Comparison of ENCODE assay signal across 1 cellular context in the genomic region with DNA sequence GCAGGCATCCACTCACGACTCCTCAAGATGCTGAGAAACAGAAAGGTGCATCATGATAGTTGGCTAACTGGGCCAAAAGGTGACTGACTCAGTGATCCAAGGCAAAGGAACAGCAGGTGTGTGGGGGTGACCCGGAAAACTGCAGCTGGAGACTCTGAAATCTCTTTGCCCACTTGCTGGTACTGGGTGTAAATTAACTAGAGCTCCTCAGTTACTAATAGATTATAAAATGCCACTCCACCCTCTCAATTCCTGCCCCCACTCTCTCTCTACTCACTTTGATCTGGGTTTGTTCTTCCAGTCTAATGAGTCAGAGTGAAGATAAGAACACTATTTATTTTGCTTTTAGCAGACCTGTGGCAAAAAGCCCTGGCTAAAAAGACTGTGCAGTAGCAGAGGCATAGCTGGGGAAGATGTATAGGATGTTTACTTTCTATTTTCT.
A peak's percentile ranks its signal among the peaks of the same experiment; 100 is the strongest.
TF ChIP-seq lines count a peak whose summit lies in the region.

No MANE protein-coding gene starts in this region.

TF ChIP-seq in HepG2, 621 proteins besides CTCF, POLR2A, EP300 and RAD21 (continued from another document and continues in another):
- no peak for TF ChIP-seq TERF1 (CRISPR knock-in tag; IDR thresholded peaks at IDR 0.05)
- TF ChIP-seq ZNF572 (CRISPR knock-in tag; IDR thresholded peaks at IDR 0.05): no peak
- TF ChIP-seq ZNF768 (CRISPR knock-in tag; IDR thresholded peaks at IDR 0.05): no peak
- TF ChIP-seq SKI (IDR thresholded peaks at IDR 0.05; ENCODE audit: partially characterized antibody): no peak
- TF ChIP-seq, protein P1, sequence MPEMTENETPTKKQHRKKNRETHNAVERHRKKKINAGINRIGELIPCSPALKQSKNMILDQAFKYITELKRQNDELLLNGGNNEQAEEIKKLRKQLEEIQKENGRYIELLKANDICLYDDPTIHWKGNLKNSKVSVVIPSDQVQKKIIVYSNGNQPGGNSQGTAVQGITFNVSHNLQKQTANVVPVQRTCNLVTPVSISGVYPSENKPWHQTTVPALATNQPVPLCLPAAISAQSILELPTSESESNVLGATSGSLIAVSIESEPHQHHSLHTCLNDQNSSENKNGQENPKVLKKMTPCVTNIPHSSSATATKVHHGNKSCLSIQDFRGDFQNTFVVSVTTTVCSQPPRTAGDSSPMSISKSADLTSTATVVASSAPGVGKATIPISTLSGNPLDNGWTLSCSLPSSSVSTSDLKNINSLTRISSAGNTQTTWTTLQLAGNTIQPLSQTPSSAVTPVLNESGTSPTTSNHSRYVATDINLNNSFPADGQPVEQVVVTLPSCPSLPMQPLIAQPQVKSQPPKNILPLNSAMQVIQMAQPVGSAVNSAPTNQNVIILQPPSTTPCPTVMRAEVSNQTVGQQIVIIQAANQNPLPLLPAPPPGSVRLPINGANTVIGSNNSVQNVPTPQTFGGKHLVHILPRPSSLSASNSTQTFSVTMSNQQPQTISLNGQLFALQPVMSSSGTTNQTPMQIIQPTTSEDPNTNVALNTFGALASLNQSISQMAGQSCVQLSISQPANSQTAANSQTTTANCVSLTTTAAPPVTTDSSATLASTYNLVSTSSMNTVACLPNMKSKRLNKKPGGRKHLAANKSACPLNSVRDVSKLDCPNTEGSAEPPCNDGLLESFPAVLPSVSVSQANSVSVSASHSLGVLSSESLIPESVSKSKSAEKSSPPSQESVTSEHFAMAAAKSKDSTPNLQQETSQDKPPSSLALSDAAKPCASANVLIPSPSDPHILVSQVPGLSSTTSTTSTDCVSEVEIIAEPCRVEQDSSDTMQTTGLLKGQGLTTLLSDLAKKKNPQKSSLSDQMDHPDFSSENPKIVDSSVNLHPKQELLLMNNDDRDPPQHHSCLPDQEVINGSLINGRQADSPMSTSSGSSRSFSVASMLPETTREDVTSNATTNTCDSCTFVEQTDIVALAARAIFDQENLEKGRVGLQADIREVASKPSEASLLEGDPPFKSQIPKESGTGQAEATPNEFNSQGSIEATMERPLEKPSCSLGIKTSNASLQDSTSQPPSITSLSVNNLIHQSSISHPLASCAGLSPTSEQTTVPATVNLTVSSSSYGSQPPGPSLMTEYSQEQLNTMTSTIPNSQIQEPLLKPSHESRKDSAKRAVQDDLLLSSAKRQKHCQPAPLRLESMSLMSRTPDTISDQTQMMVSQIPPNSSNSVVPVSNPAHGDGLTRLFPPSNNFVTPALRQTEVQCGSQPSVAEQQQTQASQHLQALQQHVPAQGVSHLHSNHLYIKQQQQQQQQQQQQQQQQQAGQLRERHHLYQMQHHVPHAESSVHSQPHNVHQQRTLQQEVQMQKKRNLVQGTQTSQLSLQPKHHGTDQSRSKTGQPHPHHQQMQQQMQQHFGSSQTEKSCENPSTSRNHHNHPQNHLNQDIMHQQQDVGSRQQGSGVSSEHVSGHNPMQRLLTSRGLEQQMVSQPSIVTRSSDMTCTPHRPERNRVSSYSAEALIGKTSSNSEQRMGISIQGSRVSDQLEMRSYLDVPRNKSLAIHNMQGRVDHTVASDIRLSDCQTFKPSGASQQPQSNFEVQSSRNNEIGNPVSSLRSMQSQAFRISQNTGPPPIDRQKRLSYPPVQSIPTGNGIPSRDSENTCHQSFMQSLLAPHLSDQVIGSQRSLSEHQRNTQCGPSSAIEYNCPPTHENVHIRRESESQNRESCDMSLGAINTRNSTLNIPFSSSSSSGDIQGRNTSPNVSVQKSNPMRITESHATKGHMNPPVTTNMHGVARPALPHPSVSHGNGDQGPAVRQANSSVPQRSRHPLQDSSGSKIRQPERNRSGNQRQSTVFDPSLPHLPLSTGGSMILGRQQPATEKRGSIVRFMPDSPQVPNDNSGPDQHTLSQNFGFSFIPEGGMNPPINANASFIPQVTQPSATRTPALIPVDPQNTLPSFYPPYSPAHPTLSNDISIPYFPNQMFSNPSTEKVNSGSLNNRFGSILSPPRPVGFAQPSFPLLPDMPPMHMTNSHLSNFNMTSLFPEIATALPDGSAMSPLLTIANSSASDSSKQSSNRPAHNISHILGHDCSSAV (CRISPR knock-in tag; IDR thresholded peaks at IDR 0.05; ENCODE audit: borderline replicate concordance): no peak
- no peak for TF ChIP-seq ZNF484 (CRISPR knock-in tag; IDR thresholded peaks at IDR 0.05; ENCODE audit: borderline replicate concordance, low read depth)
- no peak for TF ChIP-seq MTA3 (CRISPR knock-in tag; IDR thresholded peaks at IDR 0.05)
- no peak for TF ChIP-seq TAF15 (IDR thresholded peaks at IDR 0.05; ENCODE audit: low read depth, low read length, poor library complexity, severe bottlenecking)
- TF ChIP-seq ZFP37 (CRISPR knock-in tag; IDR thresholded peaks at IDR 0.05; ENCODE audit: borderline replicate concordance): no peak
- no peak for TF ChIP-seq ATF7 (IDR thresholded peaks at IDR 0.05)
- no peak for TF ChIP-seq ATF7 (CRISPR knock-in tag; IDR thresholded peaks at IDR 0.05)
- TF ChIP-seq SAP130 (CRISPR knock-in tag; IDR thresholded peaks at IDR 0.05; ENCODE audit: low read depth): peak; percentile 16; the same call in 1 of the 2 replicates
- no peak for TF ChIP-seq ZNF749 (CRISPR knock-in tag; IDR thresholded peaks at IDR 0.05; ENCODE audit: borderline replicate concordance)
- TF ChIP-seq NCOR1 (IDR thresholded peaks at IDR 0.05; ENCODE audit: borderline replicate concordance, low read length): no peak
- TF ChIP-seq, protein P2, sequence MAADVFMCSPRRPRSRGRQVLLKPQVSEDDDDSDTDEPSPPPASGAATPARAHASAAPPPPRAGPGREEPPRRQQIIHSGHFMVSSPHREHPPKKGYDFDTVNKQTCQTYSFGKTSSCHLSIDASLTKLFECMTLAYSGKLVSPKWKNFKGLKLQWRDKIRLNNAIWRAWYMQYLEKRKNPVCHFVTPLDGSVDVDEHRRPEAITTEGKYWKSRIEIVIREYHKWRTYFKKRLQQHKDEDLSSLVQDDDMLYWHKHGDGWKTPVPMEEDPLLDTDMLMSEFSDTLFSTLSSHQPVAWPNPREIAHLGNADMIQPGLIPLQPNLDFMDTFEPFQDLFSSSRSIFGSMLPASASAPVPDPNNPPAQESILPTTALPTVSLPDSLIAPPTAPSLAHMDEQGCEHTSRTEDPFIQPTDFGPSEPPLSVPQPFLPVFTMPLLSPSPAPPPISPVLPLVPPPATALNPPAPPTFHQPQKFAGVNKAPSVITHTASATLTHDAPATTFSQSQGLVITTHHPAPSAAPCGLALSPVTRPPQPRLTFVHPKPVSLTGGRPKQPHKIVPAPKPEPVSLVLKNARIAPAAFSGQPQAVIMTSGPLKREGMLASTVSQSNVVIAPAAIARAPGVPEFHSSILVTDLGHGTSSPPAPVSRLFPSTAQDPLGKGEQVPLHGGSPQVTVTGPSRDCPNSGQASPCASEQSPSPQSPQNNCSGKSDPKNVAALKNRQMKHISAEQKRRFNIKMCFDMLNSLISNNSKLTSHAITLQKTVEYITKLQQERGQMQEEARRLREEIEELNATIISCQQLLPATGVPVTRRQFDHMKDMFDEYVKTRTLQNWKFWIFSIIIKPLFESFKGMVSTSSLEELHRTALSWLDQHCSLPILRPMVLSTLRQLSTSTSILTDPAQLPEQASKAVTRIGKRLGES (CRISPR knock-in tag; IDR thresholded peaks at IDR 0.05; ENCODE audit: borderline replicate concordance): no peak
- 0 out of 2 replicates have a peak, but pooled peaks have one; percentile 7 for TF ChIP-seq HNF4A (CRISPR knock-in tag; IDR thresholded peaks at IDR 0.05)
- TF ChIP-seq CHD2 (IDR thresholded peaks at IDR 0.05; ENCODE audit: low read depth, low read length): no peak
- no peak for TF ChIP-seq ZFP91 (CRISPR knock-in tag; IDR thresholded peaks at IDR 0.05; ENCODE audit: borderline replicate concordance)
- TF ChIP-seq MEIS2 (CRISPR knock-in tag; IDR thresholded peaks at IDR 0.05): no peak
- TF ChIP-seq ZNF788 (CRISPR knock-in tag; IDR thresholded peaks at IDR 0.05; ENCODE audit: borderline replicate concordance): no peak
- TF ChIP-seq DNMT3B (CRISPR knock-in tag; conservative IDR thresholded peaks at IDR 0.05): no peak
- TF ChIP-seq, protein P3, sequence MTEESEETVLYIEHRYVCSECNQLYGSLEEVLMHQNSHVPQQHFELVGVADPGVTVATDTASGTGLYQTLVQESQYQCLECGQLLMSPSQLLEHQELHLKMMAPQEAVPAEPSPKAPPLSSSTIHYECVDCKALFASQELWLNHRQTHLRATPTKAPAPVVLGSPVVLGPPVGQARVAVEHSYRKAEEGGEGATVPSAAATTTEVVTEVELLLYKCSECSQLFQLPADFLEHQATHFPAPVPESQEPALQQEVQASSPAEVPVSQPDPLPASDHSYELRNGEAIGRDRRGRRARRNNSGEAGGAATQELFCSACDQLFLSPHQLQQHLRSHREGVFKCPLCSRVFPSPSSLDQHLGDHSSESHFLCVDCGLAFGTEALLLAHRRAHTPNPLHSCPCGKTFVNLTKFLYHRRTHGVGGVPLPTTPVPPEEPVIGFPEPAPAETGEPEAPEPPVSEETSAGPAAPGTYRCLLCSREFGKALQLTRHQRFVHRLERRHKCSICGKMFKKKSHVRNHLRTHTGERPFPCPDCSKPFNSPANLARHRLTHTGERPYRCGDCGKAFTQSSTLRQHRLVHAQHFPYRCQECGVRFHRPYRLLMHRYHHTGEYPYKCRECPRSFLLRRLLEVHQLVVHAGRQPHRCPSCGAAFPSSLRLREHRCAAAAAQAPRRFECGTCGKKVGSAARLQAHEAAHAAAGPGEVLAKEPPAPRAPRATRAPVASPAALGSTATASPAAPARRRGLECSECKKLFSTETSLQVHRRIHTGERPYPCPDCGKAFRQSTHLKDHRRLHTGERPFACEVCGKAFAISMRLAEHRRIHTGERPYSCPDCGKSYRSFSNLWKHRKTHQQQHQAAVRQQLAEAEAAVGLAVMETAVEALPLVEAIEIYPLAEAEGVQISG (CRISPR knock-in tag; IDR thresholded peaks at IDR 0.05): no peak
- TF ChIP-seq ZNF296 (CRISPR knock-in tag; conservative IDR thresholded peaks at IDR 0.05): no peak
- TF ChIP-seq, protein P4, sequence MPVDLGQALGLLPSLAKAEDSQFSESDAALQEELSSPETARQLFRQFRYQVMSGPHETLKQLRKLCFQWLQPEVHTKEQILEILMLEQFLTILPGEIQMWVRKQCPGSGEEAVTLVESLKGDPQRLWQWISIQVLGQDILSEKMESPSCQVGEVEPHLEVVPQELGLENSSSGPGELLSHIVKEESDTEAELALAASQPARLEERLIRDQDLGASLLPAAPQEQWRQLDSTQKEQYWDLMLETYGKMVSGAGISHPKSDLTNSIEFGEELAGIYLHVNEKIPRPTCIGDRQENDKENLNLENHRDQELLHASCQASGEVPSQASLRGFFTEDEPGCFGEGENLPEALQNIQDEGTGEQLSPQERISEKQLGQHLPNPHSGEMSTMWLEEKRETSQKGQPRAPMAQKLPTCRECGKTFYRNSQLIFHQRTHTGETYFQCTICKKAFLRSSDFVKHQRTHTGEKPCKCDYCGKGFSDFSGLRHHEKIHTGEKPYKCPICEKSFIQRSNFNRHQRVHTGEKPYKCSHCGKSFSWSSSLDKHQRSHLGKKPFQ (CRISPR knock-in tag; IDR thresholded peaks at IDR 0.05; ENCODE audit: insufficient replicate concordance): no peak
- TF ChIP-seq ZFP41 (CRISPR knock-in tag; IDR thresholded peaks at IDR 0.05; ENCODE audit: borderline replicate concordance): no peak
- TF ChIP-seq CBFB (CRISPR knock-in tag; IDR thresholded peaks at IDR 0.05): no peak
- TF ChIP-seq NRL (CRISPR knock-in tag; IDR thresholded peaks at IDR 0.05; ENCODE audit: borderline replicate concordance): no peak
